11 cellular contexts compared by ENCODE assay signal in genomic region chr2:28377984-28378678, GRCh38. TPM values are rescaled to one million over a fixed set of nuclear protein-coding genes. Genes with fewer than 3 reads are reported as not detected.
DNase-seq lines count a peak whose midpoint lies in the region; ATAC-seq, FAIRE-seq and TF ChIP-seq lines count a peak whose summit lies in the region.
"Had no signal": no experiment of that assay in that cellular context is flagged by ENCODE, and none has a peak within 500 bp of the region (broad histone marks: within the 10 kb centered on the region; RNA-seq: fewer than 3 reads in every experiment).

No MANE protein-coding gene starts in this region.

- TF ChIP-seq CTCF in A549 (IDR thresholded peaks at IDR 0.05) = no peak
- TF ChIP-seq CTCF in Caco-2 (IDR thresholded peaks at IDR 0.05; ENCODE audit: insufficient read depth in 1 of 2, low read depth in 1 of 2, low read length in 1 of 2, severe bottlenecking in 1 of 2, unreplicated experiment in 1 of 2) = no peak

- WGBS in A549 (ENCODE audit: missing lambda C conversion rate) = 89% methylated on average over 9 of the region's 9 CpGs
- 96% methylated on average over 9 of the region's 9 CpGs for WGBS in mesenchymal stem cell

- peaks cover 0 to 4% of the 10 kb centered on the region in 2 experiments for H3K27me3 ChIP-seq in mesenchymal stem cell (ENCODE audit: control insufficient read depth in 1 of 2, insufficient read depth in 1 of 2, low read length in 2 of 2)
- H3K27me3 ChIP-seq in Caco-2 (replicated peaks; ENCODE audit: control insufficient read depth, insufficient read depth, low read length) = no peaks in the 10 kb centered on the region
- H3K27me3 ChIP-seq: SJSA1 had no signal

- no peak overlapping the region for H3K4ac ChIP-seq in mesenchymal stem cell (ENCODE audit: low read depth in 1 of 2, low read length in 2 of 2)

- no peak overlapping the region for H3K23ac ChIP-seq in mesenchymal stem cell (ENCODE audit: low read length in 2 of 2)

- H3K4me3 ChIP-seq in A549 = no peak overlapping the region
- no peak overlapping the region for H3K4me3 ChIP-seq in mesenchymal stem cell (ENCODE audit: insufficient read depth in 1 of 2, low read depth in 1 of 2, low read length in 2 of 2)
- no peak overlapping the region for H3K4me3 ChIP-seq in Caco-2 (ENCODE audit: low read depth, low read length)
- H3K4me3 ChIP-seq: SJSA1, spleen had no signal

- H3K4me2 ChIP-seq in A549 (no peak overlapping the region), mesenchymal stem cell (ENCODE audit: low read length, poor library complexity, severe bottlenecking) (no peak overlapping the region)

- H4K8ac ChIP-seq in mesenchymal stem cell (ENCODE audit: low read length) = no peak overlapping the region

- H3K36me3 ChIP-seq in mesenchymal stem cell (ENCODE audit: control insufficient read depth in 1 of 2, insufficient read depth in 2 of 2, low read depth in 1 of 2, low read length in 2 of 2) (no peaks in the 10 kb centered on the region), Caco-2 (ENCODE audit: control insufficient read depth, insufficient read depth, low read length) (no peaks in the 10 kb centered on the region)
- H3K36me3 ChIP-seq: SJSA1, spleen had no signal

- FAIRE-seq in A549 (lab: Jason Lieb, UNC) = no peak

- POLR2A ChIA-PET in A549 (lab: Yijun Ruan, JAX) = interaction anchor here (0.7 to 1.3 kb wide), 2 partner anchors 11 to 14 kb away, joined by 3 to 5 read pairs; no protein-coding TSS in a partner anchor
- POLR2A ChIA-PET in Caco-2 (lab: Charles Lee) = interaction anchor here (0.7 kb wide), 1 partner anchor 11 kb away, joined by 3 read pairs; no protein-coding TSS in a partner anchor

- H2BK120ac ChIP-seq in mesenchymal stem cell (ENCODE audit: low read depth, low read length) = no peak overlapping the region

- CTCF ChIA-PET in A549 (lab: Yijun Ruan, JAX) = interaction anchor here (0.7 to 3.3 kb wide), 5 partner anchors 9 to 654 kb away, joined by 3 to 10 read pairs (median 4); no protein-coding TSS in a partner anchor
- CTCF ChIA-PET in Caco-2 (lab: Charles Lee) = no interaction called here

- H3K4me1 Mint-ChIP-seq in Caco-2 (ENCODE audit: low read depth, unreplicated experiment) = peaks cover 8% of the 10 kb centered on the region

- H2BK15ac ChIP-seq in mesenchymal stem cell (ENCODE audit: low read depth, poor library complexity, severe bottlenecking) = peak overlapping the region; percentile 21

- no peak for TF ChIP-seq RAD21 in A549 (conservative IDR thresholded peaks at IDR 0.05 in 1 of 2, IDR thresholded peaks at IDR 0.05 in 1 of 2)

- BruUV-seq in Caco-2 (replicated peaks; lab: Mats Ljungman, UMichigan) = no TSS peak

- no peak overlapping the region for H3K14ac ChIP-seq in mesenchymal stem cell (ENCODE audit: low read length in 2 of 2)

- no peaks in the 10 kb centered on the region for H3K36me3 Mint-ChIP-seq in Caco-2 (ENCODE audit: insufficient read depth, unreplicated experiment)

- TF ChIP-seq EP300 in A549 (IDR thresholded peaks at IDR 0.05) = no peak

- no peak overlapping the region for H3K9ac ChIP-seq in mesenchymal stem cell (ENCODE audit: low read length)

- H3K27me3 Mint-ChIP-seq in Caco-2 (ENCODE audit: insufficient read depth, unreplicated experiment) = no peaks in the 10 kb centered on the region

- H3K4me3 Mint-ChIP-seq in Caco-2 (ENCODE audit: unreplicated experiment) = no peak overlapping the region

- H3K27ac ChIP-seq in A549 (peak overlapping the region; percentile 38 to 41; a peak in 4 of 6 replicates), mesenchymal stem cell (ENCODE audit: low read length, poor library complexity, severe bottlenecking) (no peak overlapping the region)
- H3K27ac ChIP-seq: SJSA1 had no signal

- TF ChIP-seq POLR2A in A549 (IDR thresholded peaks at IDR 0.05; ENCODE audit: low read length) = no peak

- no peak overlapping the region for H2BK5ac ChIP-seq in mesenchymal stem cell (ENCODE audit: low read depth, low read length, poor library complexity, severe bottlenecking)

- no peak overlapping the region for H2BK12ac ChIP-seq in mesenchymal stem cell (ENCODE audit: low read length in 2 of 2)

- H3K9me3 ChIP-seq in A549 = no peaks in the 10 kb centered on the region
- H3K9me3 ChIP-seq in mesenchymal stem cell (ENCODE audit: control insufficient read depth, low read length) = no peaks in the 10 kb centered on the region
- H3K9me3 ChIP-seq in Caco-2 = no peaks in the 10 kb centered on the region
- H3K9me3 ChIP-seq: SJSA1, spleen had no signal

- intact Hi-C loops in Caco-2 (cut with micrococcal nuclease; ENCODE audit: unreplicated experiment) = no loop called here

- no peak overlapping the region for H2AFZ ChIP-seq in mesenchymal stem cell (ENCODE audit: low read depth, low read length)

- no peaks in the 10 kb centered on the region for H3K79me1 ChIP-seq in mesenchymal stem cell (replicated peaks; ENCODE audit: low read length, poor library complexity, severe bottlenecking)

- H3K18ac ChIP-seq in mesenchymal stem cell (ENCODE audit: low read depth in 1 of 2, low read length in 2 of 2) = peak overlapping the region in 1 of 2 experiments; percentile 13

- ATAC-seq in A549 (peak in 1 of 2 experiments; percentile 15; a peak in 2 of 6 replicates), GM19035 (IDR thresholded peaks at IDR 0.05; ENCODE audit: unreplicated experiment) (no peak), GM21423 (IDR thresholded peaks at IDR 0.05; ENCODE audit: unreplicated experiment) (no peak)

- H3K4me1 ChIP-seq in A549 = peaks cover 17% of the 10 kb centered on the region; the same call in 2 of the 3 replicates
- peaks cover 3% of the 10 kb centered on the region for H3K4me1 ChIP-seq in mesenchymal stem cell (ENCODE audit: control insufficient read depth, insufficient read depth, low read depth, low read length)
- peaks cover 48% of the 10 kb centered on the region for H3K4me1 ChIP-seq in Caco-2

- H4K91ac ChIP-seq in mesenchymal stem cell (ENCODE audit: low read length) = peak overlapping the region; percentile 32

- H2AK5ac ChIP-seq in mesenchymal stem cell (ENCODE audit: low read length, severe bottlenecking) = no peak overlapping the region

- H3K27ac Mint-ChIP-seq in Caco-2 (ENCODE audit: unreplicated experiment) = no peak overlapping the region

- DNase-seq in A549 (ENCODE audit: low read depth in 1 of 2, low spot score in 1 of 2) (no peak), HUDEP-2 (lab: John Stamatoyannopoulos, UW; ENCODE audit: unreplicated experiment in 76 of 76) (peak in 39 of 76 experiments; percentile 10 to 66 (median 35)), SW480 (ENCODE audit: low spot score) (peak; percentile 89), mesenchymal stem cell (no peak), Caco-2 (no peak)
- DNase-seq in stimulated activated CD4-positive, alpha-beta T cell treated with anti-CD3 and anti-CD28 coated beads, Interleukin-2, amount 100 ng/mL, for 48 hours = no peak
- DNase-seq: cortex of kidney had no signal

- no peaks in the 10 kb centered on the region for H3K9me3 Mint-ChIP-seq in Caco-2 (ENCODE audit: unreplicated experiment)

TF ChIP-seq in A549, 52 proteins besides CTCF, POLR2A, EP300 and RAD21:
- no peak for TF ChIP-seq ZNF302 (CRISPR knock-in tag; IDR thresholded peaks at IDR 0.05)
- no peak for TF ChIP-seq REST (IDR thresholded peaks at IDR 0.05)
- TF ChIP-seq, protein P1, sequence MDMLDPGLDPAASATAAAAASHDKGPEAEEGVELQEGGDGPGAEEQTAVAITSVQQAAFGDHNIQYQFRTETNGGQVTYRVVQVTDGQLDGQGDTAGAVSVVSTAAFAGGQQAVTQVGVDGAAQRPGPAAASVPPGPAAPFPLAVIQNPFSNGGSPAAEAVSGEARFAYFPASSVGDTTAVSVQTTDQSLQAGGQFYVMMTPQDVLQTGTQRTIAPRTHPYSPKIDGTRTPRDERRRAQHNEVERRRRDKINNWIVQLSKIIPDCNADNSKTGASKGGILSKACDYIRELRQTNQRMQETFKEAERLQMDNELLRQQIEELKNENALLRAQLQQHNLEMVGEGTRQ (IDR thresholded peaks at IDR 0.05) = no peak
- no peak for TF ChIP-seq NPAS2 (CRISPR knock-in tag; IDR thresholded peaks at IDR 0.05; ENCODE audit: borderline replicate concordance)
- no peak for TF ChIP-seq HES2 (IDR thresholded peaks at IDR 0.05)

RNA-seq across cellular contexts. Expression of gene FOSL2, which starts 14.5 kb away (rescaled TPM):
- polyA plus RNA-seq in A549 (2011; rRNA removed) (45.7 and 50.6 TPM in 2 replicates), A549 (2017; fragmentation: RNase III; extraction: RNeasy Plus Mini Kit Qiagen cat#74134 plus additional on column Dnase treatment) (68.1 to 73.4 TPM (median 69.0 TPM) in 3 replicates)
- polyA plus RNA-seq in A549 (2012; cell fraction: cytosol; rRNA removed) = 26.7 and 37.2 TPM in 2 replicates
- polyA plus RNA-seq in A549 (2012; cell fraction: nucleus; rRNA removed) = 89.7 and 95.0 TPM in 2 replicates
- polyA minus RNA-seq in A549 (2011; rRNA and poly(A)+ RNA removed) = 86.7 and 103 TPM in 2 replicates
- polyA plus RNA-seq in mesenchymal stem cell (2013, experiment 1 of 2) = 15.6 TPM
- polyA plus RNA-seq in mesenchymal stem cell (2013, experiment 2 of 2) = 14.8 TPM
- 64.6 and 70.7 TPM in 2 replicates for total RNA-seq in Caco-2 (2022)

Comparison
In these comparisons a context has a peak if more than half of its experiments do, and no peak if none do; other contexts are left out.
1. DNase-seq: peak in HUDEP-2 (39 of 76) and SW480 (single experiment); none in A549 (0 of 2), mesenchymal stem cell (single experiment), stimulated activated CD4-positive, alpha-beta T cell treated with anti-CD3 and anti-CD28 coated beads, Interleukin-2, amount 100 ng/mL, for 48 hours (0 of 2) and Caco-2 (0 of 2).